In genomic region chr1:1021010-1021845, GRCh38 we compare ENCODE assay signal across 8 cellular contexts. TPM values are rescaled to one million over a fixed set of nuclear protein-coding genes. Genes with fewer than 3 reads are reported as not detected.
DNase-seq lines count a peak whose midpoint lies in the region; ATAC-seq, FAIRE-seq and TF ChIP-seq lines count a peak whose summit lies in the region.

No MANE protein-coding gene starts in this region.

- H3K27me3 Mint-ChIP-seq in T-cell: no peaks in the 10 kb centered on the region

- H3K36me3 Mint-ChIP-seq in T-cell: no peaks in the 10 kb centered on the region

- POLR2A ChIA-PET in AG04449 (lab: Yijun Ruan, JAX) (no interaction called here), T-cell (lab: Charles Lee) (no interaction called here)

- FAIRE-seq in pancreas (lab: Jason Lieb, UNC): no peak

- H3K27ac ChIP-seq in pancreas: peak overlapping the region; percentile 60 to 86 (median 70)

- H3K9me3 Mint-ChIP-seq in T-cell: no peaks in the 10 kb centered on the region

- H3K9me3 ChIP-seq in pancreas: no peaks in the 10 kb centered on the region

- no peak for DNase-seq in AG04449 (ENCODE audit: low read depth, low spot score)
- peak; percentile 80 for DNase-seq in H7
- DNase-seq in T-cell: no peak
- peak; percentile 64 for DNase-seq in fibroblast of the aortic adventitia (ENCODE audit: low read depth)
- peak in 5 of 6 donors; percentile 61 to 85 (median 70) for DNase-seq in pancreas
- DNase-seq in NK-92 (lab: John Stamatoyannopoulos, UW; ENCODE audit: unreplicated experiment): no peak
- DNase-seq in NCI-H1930 (lab: John Stamatoyannopoulos, UW): no peak

- H3K36me3 ChIP-seq in H7 (replicated peaks; ENCODE audit: control insufficient read depth, insufficient read depth, low read length) (peaks cover 1% of the 10 kb centered on the region), pancreas (no peaks in the 10 kb centered on the region)

- peaks cover 4 to 21% (median 12%) of the 10 kb centered on the region in 3 donors for H3K4me1 Mint-ChIP-seq in T-cell

- TF ChIP-seq CTCF in AG04449 (IDR thresholded peaks at IDR 0.05; ENCODE audit: insufficient read depth, low read length, missing control alignments): no peak
- no peak for TF ChIP-seq CTCF in fibroblast of the aortic adventitia (IDR thresholded peaks at IDR 0.05; ENCODE audit: insufficient read depth, low read length)
- TF ChIP-seq CTCF in pancreas (IDR thresholded peaks at IDR 0.05): no peak

- no peaks in the 10 kb centered on the region for H3K27me3 ChIP-seq in H7 (ENCODE audit: control insufficient read depth, insufficient read depth, low read length)
- H3K27me3 ChIP-seq in pancreas: no peaks in the 10 kb centered on the region

- H3K4me3 Mint-ChIP-seq in T-cell: peak overlapping the region; percentile 17 to 57 (median 57)

- whole genome bisulfite sequencing in pancreas, 2 donors: 34 to 44% methylated on average over 30 to 32 of the region's 32 CpGs

- H3K27ac Mint-ChIP-seq in T-cell: no peak overlapping the region

- intact Hi-C loops in pancreas (cut with DNase I): no loop called here

- CTCF ChIA-PET in AG04449 (lab: Yijun Ruan, JAX): interaction anchor here (1.0 to 4.8 kb wide), 5 partner anchors 11 to 37 kb away, joined by 3 to 20 read pairs (median 6); partner anchors contain the start of gene HES4
- CTCF ChIA-PET in T-cell (lab: Charles Lee): interaction anchor here in 1 of 2 donors (0.7 kb wide), 1 partner anchor 103 kb away, joined by 3 read pairs; no protein-coding TSS in a partner anchor

- H3K4me3 ChIP-seq in AG04449 (ENCODE audit: low read depth, low read length) (peak overlapping the region; percentile 68), H7 (ENCODE audit: insufficient read depth, low read depth, low read length) (peak overlapping the region; percentile 75), fibroblast of the aortic adventitia (ENCODE audit: low read depth, low read length) (peak overlapping the region; percentile 55), pancreas (peak overlapping the region; percentile 40 to 80 (median 73))

- no peak for ATAC-seq in T-cell (replicated peaks in 1 of 4)
- peak in 3 of 4 donors; percentile 16 to 42 (median 28) for ATAC-seq in pancreas
- no peak for ATAC-seq in GM18873 (IDR thresholded peaks at IDR 0.05; ENCODE audit: low FRiP score, unreplicated experiment)

- H3K4me1 ChIP-seq in pancreas: peaks cover 0 to 8% (median 6%) of the 10 kb centered on the region in 3 donors

RNA-seq across cellular contexts. Expression of gene AGRN, which starts 1.3 kb away (rescaled TPM):
- total RNA-seq in H7 (2014; rRNA removed; shearing (Covaris generic)): 126 and 130 TPM in 2 replicates
- total RNA-seq in T-cell: 10 to 100 TPM in 2 of 5 donors, 1 to 10 TPM in 3; 6.0 to 16.3 (median 9.9) TPM
- total RNA-seq in fibroblast of the aortic adventitia (ENCODE audit: low replicate concordance): 7.9 and 85.7 TPM in 2 replicates
- total RNA-seq in pancreas: 100 to 1,000 TPM in 1 of 6 donors, 10 to 100 TPM in 5; 40.5 to 107 (median 64.0) TPM
- 100 to 1,000 TPM in 1 of 2 donors, 10 to 100 TPM in 1; 94.7 to 166 TPM for polyA plus RNA-seq in pancreas

RNA-seq across cellular contexts. Expression of gene ISG15, which starts 7.9 kb away (rescaled TPM):
- total RNA-seq in H7 (2014; rRNA removed; shearing (Covaris generic)): 110 and 124 TPM in 2 replicates
- total RNA-seq in T-cell (10 to 100 TPM; 29.1 to 69.8 (median 48.5) TPM), fibroblast of the aortic adventitia (ENCODE audit: low replicate concordance) (34.7 and 39.6 TPM in 2 replicates), pancreas (10 to 100 TPM in 2 of 6 donors, 1 to 10 TPM in 4; 4.3 to 19.4 (median 6.6) TPM)
- 10 to 100 TPM; 25.9 to 45.0 TPM for polyA plus RNA-seq in pancreas

RNA-seq across cellular contexts. Expression of gene HES4, which starts 21.3 kb away (rescaled TPM):
- 11.3 and 17.5 TPM in 2 replicates for total RNA-seq in H7 (2014; rRNA removed; shearing (Covaris generic))
- total RNA-seq in T-cell: 10 to 100 TPM in 1 of 5 donors, 1 to 10 TPM in 4; 1.5 to 11.9 (median 2.6) TPM
- 0.36 and 0.82 TPM in 2 replicates for total RNA-seq in fibroblast of the aortic adventitia (ENCODE audit: low replicate concordance)
- total RNA-seq in pancreas: 10 to 100 TPM; 13.2 to 29.4 (median 21.3) TPM
- polyA plus RNA-seq in pancreas: 10 to 100 TPM; 31.9 to 46.4 TPM

RNA-seq across cellular contexts. Expression of gene PERM1, which starts 39.3 kb away (rescaled TPM):
- not detected in 2 replicates for total RNA-seq in H7 (2014; rRNA removed; shearing (Covaris generic))
- total RNA-seq in T-cell (not detected), fibroblast of the aortic adventitia (ENCODE audit: low replicate concordance) (0.57 TPM in 1 of 2 replicates, not detected in the other), pancreas (under 1 TPM in 2 of 6 donors, not detected in 4; 0.04 to 0.32 TPM)
- polyA plus RNA-seq in pancreas: under 1 TPM; 0.15 to 0.35 TPM

RNA-seq across cellular contexts. Expression of gene RNF223, which starts 52.9 kb away (rescaled TPM):
- not detected in 2 replicates for total RNA-seq in H7 (2014; rRNA removed; shearing (Covaris generic))
- total RNA-seq in T-cell (not detected), fibroblast of the aortic adventitia (ENCODE audit: low replicate concordance) (not detected in 2 replicates), pancreas (under 1 TPM in 4 of 6 donors, not detected in 2; 0.12 to 0.37 (median 0.16) TPM)
- under 1 TPM; 0.05 to 0.34 TPM for polyA plus RNA-seq in pancreas

Comparison
In these comparisons a context has a peak if more than half of its experiments do, and no peak if none do; other contexts are left out.
1. DNase-seq: peak in H7 (single experiment), fibroblast of the aortic adventitia (single experiment) and pancreas (5 of 6); none in AG04449 (single experiment), T-cell (0 of 34), NK-92 (single experiment) and NCI-H1930 (0 of 2).
2. ATAC-seq: peak in pancreas (3 of 4); none in T-cell (0 of 4) and GM18873 (single experiment).
3. Peak in every context shown above with its lines, with median percentiles within 50 percentile points of each other: H3K4me3 ChIP-seq.